25 cellular contexts compared by ENCODE assay signal in genomic region chr17:82568997-82569393, GRCh38. TPM values are rescaled to one million over a fixed set of nuclear protein-coding genes. Genes with fewer than 3 reads are reported as not detected.
DNase-seq lines count a peak whose midpoint lies in the region; ATAC-seq, FAIRE-seq and TF ChIP-seq lines count a peak whose summit lies in the region.
"Had no signal": no experiment of that assay in that cellular context is flagged by ENCODE, and none has a peak within 500 bp of the region (broad histone marks: within the 10 kb centered on the region; RNA-seq: fewer than 3 reads in every experiment).

No MANE protein-coding gene starts in this region.

- no peaks in the 10 kb centered on the region for H3K9me3 Mint-ChIP-seq in endothelial cell (ENCODE audit: unreplicated experiment)
- H3K9me3 Mint-ChIP-seq: activated CD4-positive, alpha-beta T cell treated with anti-CD3 and anti-CD28 coated beads, Interleukin-2, amount 10 ng/mL, durations not matched to agents 7 days and 5 days; HFFc6 had no signal

- H2BK12ac ChIP-seq in neuronal stem cell (ENCODE audit: low read length): no peak overlapping the region

- intact Hi-C loops in heart left ventricle (cut with DNase I): no loop called here

- H3K14ac ChIP-seq in neuronal stem cell (ENCODE audit: low read length): no peak overlapping the region

- H3K4me3 ChIP-seq in A549 (no peak overlapping the region), heart left ventricle (no peak overlapping the region), neuronal stem cell (ENCODE audit: low read length in 2 of 2) (no peak overlapping the region)
- H3K4me3 ChIP-seq: ovary, skin epidermis, suprapubic skin had no signal

- H3K23ac ChIP-seq in neuronal stem cell (ENCODE audit: low read depth, low read length, poor library complexity): no peak overlapping the region

- FAIRE-seq in A549 (lab: Jason Lieb, UNC): no peak
- FAIRE-seq: endothelial cell of umbilical vein, frontal cortex, GM12892, RCC 7860, TTC549 had no signal

- POLR2A ChIA-PET in A549 (lab: Yijun Ruan, JAX): no interaction called here

- H3K4me1 ChIP-seq in A549: peaks cover 29% of the 10 kb centered on the region
- peaks cover 7 to 59% (median 35%) of the 10 kb centered on the region in 12 donors for H3K4me1 ChIP-seq in heart left ventricle
- H3K4me1 ChIP-seq in neuronal stem cell (ENCODE audit: control insufficient read depth in 2 of 2, insufficient read depth in 1 of 2, low read depth in 1 of 2, low read length in 2 of 2): no peaks in the 10 kb centered on the region
- H3K4me1 ChIP-seq: suprapubic skin had no signal

- no peak overlapping the region for H2AK5ac ChIP-seq in neuronal stem cell (ENCODE audit: low read depth, low read length)

- no peak overlapping the region for H2AFZ ChIP-seq in neuronal stem cell (ENCODE audit: low read length)

- H3K36me3 ChIP-seq in heart left ventricle (peaks cover 0 to 90% (median 65%) of the 10 kb centered on the region in 9 donors), neuronal stem cell (replicated peaks in 1 of 2; ENCODE audit: control insufficient read depth in 2 of 2, insufficient read depth in 2 of 2, low read length in 2 of 2) (peaks cover 43 to 97% of the 10 kb centered on the region in 2 donors)
- H3K36me3 ChIP-seq: ovary had no signal

- H4K8ac ChIP-seq in neuronal stem cell (ENCODE audit: low read depth, low read length): no peak overlapping the region

- H3K4me1 Mint-ChIP-seq in T-helper 17 cell (peaks cover 2% of the 10 kb centered on the region), endothelial cell (ENCODE audit: unreplicated experiment) (no peaks in the 10 kb centered on the region)

- peaks cover 3% of the 10 kb centered on the region for H3K36me3 Mint-ChIP-seq in T-helper 17 cell (ENCODE audit: low read depth)
- H3K36me3 Mint-ChIP-seq in endothelial cell (ENCODE audit: low read depth, unreplicated experiment): peaks cover 34% of the 10 kb centered on the region

- H3K27ac ChIP-seq in A549 (peak overlapping the region; percentile 8 to 64; a peak in 4 of 6 replicates), heart left ventricle (peak overlapping the region in 11 of 12 donors; percentile 28 to 84 (median 67)), neuronal stem cell (replicated peaks; ENCODE audit: low read length) (no peak overlapping the region)
- H3K27ac ChIP-seq: ovary, skin epidermis, suprapubic skin had no signal

- TF ChIP-seq EP300 in A549 (IDR thresholded peaks at IDR 0.05): no peak

- no peak; a peak in 1 of 6 replicates for ATAC-seq in A549
- ATAC-seq in T-helper 17 cell: no peak
- peak; percentile 35 to 58 (median 44) for ATAC-seq in heart left ventricle

- H3K27me3 ChIP-seq in heart left ventricle (no peaks in the 10 kb centered on the region), neuronal stem cell (ENCODE audit: control insufficient read depth in 3 of 3, insufficient read depth in 3 of 3, low read depth in 1 of 3, low read length in 3 of 3) (no peaks in the 10 kb centered on the region)
- H3K27me3 ChIP-seq: ovary, suprapubic skin had no signal

- H3K4me3 Mint-ChIP-seq in T-helper 17 cell (no peak overlapping the region), endothelial cell (ENCODE audit: unreplicated experiment) (no peak overlapping the region)
- H3K4me3 Mint-ChIP-seq: activated CD4-positive, alpha-beta T cell treated with anti-CD3 and anti-CD28 coated beads, Interleukin-2, amount 10 ng/mL, durations not matched to agents 7 days and 5 days; HFFc6 had no signal

- no peak overlapping the region for H3K18ac ChIP-seq in neuronal stem cell (ENCODE audit: low read length)

- CTCF ChIA-PET in A549 (lab: Yijun Ruan, JAX): interaction anchor here (0.6 to 2.1 kb wide), 2 partner anchors 15 to 61 kb away, joined by 3 to 13 read pairs; no protein-coding TSS in a partner anchor

- peak overlapping the region; percentile 53 for H3K27ac Mint-ChIP-seq in T-helper 17 cell
- no peak overlapping the region for H3K27ac Mint-ChIP-seq in endothelial cell (ENCODE audit: unreplicated experiment)
- H3K27ac Mint-ChIP-seq: activated CD4-positive, alpha-beta T cell treated with anti-CD3 and anti-CD28 coated beads, Interleukin-2, amount 10 ng/mL, durations not matched to agents 7 days and 5 days had no signal

- no peak overlapping the region for H2BK5ac ChIP-seq in neuronal stem cell (ENCODE audit: low read length)

- H3K4me2 ChIP-seq in A549: peak overlapping the region; percentile 70
- no peak overlapping the region for H3K4me2 ChIP-seq in neuronal stem cell (ENCODE audit: insufficient read depth, low read length, poor library complexity, severe bottlenecking)

- peak overlapping the region; percentile 53 for H3K9ac ChIP-seq in neuronal stem cell (ENCODE audit: low read depth, low read length, poor library complexity)

- no peak for TF ChIP-seq CTCF in A549 (IDR thresholded peaks at IDR 0.05)
- TF ChIP-seq CTCF in heart left ventricle (IDR thresholded peaks at IDR 0.05): no peak
- TF ChIP-seq CTCF in endothelial cell (IDR thresholded peaks at IDR 0.05; ENCODE audit: unreplicated experiment): no peak

- peak overlapping the region; percentile 22 for H4K91ac ChIP-seq in neuronal stem cell (ENCODE audit: low read depth, low read length, poor library complexity)

- H2BK120ac ChIP-seq in neuronal stem cell (ENCODE audit: low read depth, low read length): no peak overlapping the region

- H3K27me3 Mint-ChIP-seq in T-helper 17 cell (no peaks in the 10 kb centered on the region), endothelial cell (ENCODE audit: unreplicated experiment) (peaks cover 2% of the 10 kb centered on the region)
- H3K27me3 Mint-ChIP-seq: activated CD4-positive, alpha-beta T cell treated with anti-CD3 and anti-CD28 coated beads, Interleukin-2, amount 10 ng/mL, durations not matched to agents 7 days and 5 days had no signal

- WGBS in A549 (ENCODE audit: missing lambda C conversion rate): 96% methylated on average over 10 of the region's 10 CpGs
- 38 to 57% (median 54%) methylated on average over 10 of the region's 10 CpGs for WGBS in heart left ventricle, 4 donors
- WGBS in neuronal stem cell (ENCODE audit: extremely low coverage in 2 of 2, insufficient read length in 2 of 2, insufficient replicate concordance in 1 of 2), 2 donors: no CpG with 5 or more reads among the region's 10 CpGs

- no peak overlapping the region for H3K4ac ChIP-seq in neuronal stem cell (ENCODE audit: low read length)

- no peak overlapping the region for H2BK15ac ChIP-seq in neuronal stem cell (ENCODE audit: low read length)

- no peak for TF ChIP-seq POLR2A in A549 (IDR thresholded peaks at IDR 0.05; ENCODE audit: low read length)
- TF ChIP-seq POLR2A in heart left ventricle (IDR thresholded peaks at IDR 0.05): no peak

- no peaks in the 10 kb centered on the region for H3K9me3 ChIP-seq in A549
- H3K9me3 ChIP-seq in T-helper 17 cell (ENCODE audit: control insufficient read depth, low read length, poor library complexity, severe bottlenecking): no peaks in the 10 kb centered on the region
- H3K9me3 ChIP-seq in heart left ventricle: no peaks in the 10 kb centered on the region
- no peaks in the 10 kb centered on the region for H3K9me3 ChIP-seq in neuronal stem cell (replicated peaks in 1 of 2; ENCODE audit: control insufficient read depth in 2 of 2, insufficient read depth in 1 of 2, low read depth in 1 of 2, low read length in 2 of 2)
- H3K9me3 ChIP-seq: ovary, suprapubic skin had no signal

- peaks cover 17% of the 10 kb centered on the region for H3K79me1 ChIP-seq in neuronal stem cell (ENCODE audit: low read depth, low read length)

- no peak for DNase-seq in A549 (ENCODE audit: low read depth in 1 of 2, low spot score in 1 of 2)
- no peak for DNase-seq in T-helper 17 cell
- peak in 1 of 5 donors; percentile 48 for DNase-seq in heart left ventricle
- DNase-seq in neuronal stem cell (ENCODE audit: low spot score): no peak
- DNase-seq in hippocampal formation (lab: John Stamatoyannopoulos, UW): no peak
- DNase-seq in islet precursor cell: no peak
- DNase-seq in endothelial cell (ENCODE audit: low spot score): no peak
- no peak for DNase-seq in NCI-H1417 (lab: John Stamatoyannopoulos, UW)
- DNase-seq: activated CD4-positive, alpha-beta T cell treated with anti-CD3 and anti-CD28 coated beads, Interleukin-2, amount 10 ng/mL, durations not matched to agents 7 days and 5 days; amygdala; central memory CD4-positive, alpha-beta T cell; DMS153; GF-D8; HFFc6; NCI-H1417 treated with DMSO at 0.1 percent for 48 hours; NCI-H82; ovary; stimulated activated CD4-positive, alpha-beta T cell treated with anti-CD3 and anti-CD28 coated beads, Interleukin-4, amount 100 ng/mL, for 1 hour had no signal

- TF ChIP-seq RAD21 in A549 (conservative IDR thresholded peaks at IDR 0.05 in 1 of 2, IDR thresholded peaks at IDR 0.05 in 1 of 2): no peak

RNA-seq across cellular contexts. Expression of gene FOXK2, which starts 49.5 kb away (rescaled TPM):
- polyA plus RNA-seq in A549 (2011; rRNA removed): 34.8 and 35.9 TPM in 2 replicates
- polyA plus RNA-seq in A549 (2012; cell fraction: cytosol; rRNA removed): 32.8 and 42.8 TPM in 2 replicates
- 49.2 and 51.8 TPM in 2 replicates for polyA plus RNA-seq in A549 (2012; cell fraction: nucleus; rRNA removed)
- polyA plus RNA-seq in A549 (2017; fragmentation: RNase III; extraction: RNeasy Plus Mini Kit Qiagen cat#74134 plus additional on column Dnase treatment): 37.5 to 39.2 TPM (median 38.2 TPM) in 3 replicates
- 78.5 and 90.0 TPM in 2 replicates for polyA minus RNA-seq in A549 (2011; rRNA and poly(A)+ RNA removed)
- 10 to 100 TPM; 41.5 to 42.7 TPM for total RNA-seq in T-helper 17 cell
- 10 to 100 TPM; 26.9 to 77.0 (median 33.9) TPM for total RNA-seq in heart left ventricle
- polyA plus RNA-seq in heart left ventricle: 10 to 100 TPM; 15.6 to 43.2 TPM
- 69.7 TPM for polyA plus RNA-seq in neuronal stem cell (2013, experiment 1 of 2)
- polyA plus RNA-seq in neuronal stem cell (2013, experiment 2 of 2): 71.0 TPM
- total RNA-seq in endothelial cell (ENCODE audit: unreplicated experiment): 64.3 TPM

Comparison
In these comparisons a context has a peak if more than half of its experiments do, and no peak if none do; other contexts are left out.
1. ATAC-seq: peak in heart left ventricle (4 of 4); none in A549 (0 of 2) and T-helper 17 cell (single experiment).